In the genomic region with DNA sequence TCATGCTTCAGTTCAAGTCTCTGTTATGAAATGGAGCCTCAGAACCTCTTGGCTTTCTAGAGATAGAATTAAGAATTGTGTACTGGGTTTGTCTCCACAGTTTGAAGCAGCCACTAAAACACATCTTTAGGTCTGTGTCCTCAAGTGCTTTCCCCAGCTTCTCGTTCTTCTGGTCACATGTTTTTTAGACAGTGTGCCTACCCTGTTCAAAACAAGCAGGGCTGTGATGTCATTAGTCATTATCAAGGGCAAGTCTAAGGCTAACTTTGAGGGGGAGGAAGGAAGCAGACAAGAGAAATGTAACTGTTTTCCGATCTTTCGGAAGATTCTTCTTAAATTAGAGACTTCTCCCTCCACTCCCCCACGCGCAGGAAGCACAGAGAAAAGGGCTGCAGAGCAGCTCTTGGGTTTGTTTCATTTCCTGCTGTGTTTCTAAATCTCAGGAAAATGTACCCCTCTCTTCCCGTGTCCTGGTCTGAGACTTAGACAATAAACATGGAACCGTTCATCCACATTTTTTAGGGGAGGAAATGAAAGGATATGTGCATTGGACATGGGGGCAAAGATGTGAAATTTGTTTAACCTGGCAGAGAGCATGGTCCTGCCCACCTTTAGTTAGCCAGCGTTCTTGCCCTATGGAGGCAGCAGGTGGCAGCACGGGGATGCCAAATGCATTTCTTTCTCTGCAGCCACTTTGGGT, we compare ENCODE assay signal across 8 cellular contexts. TPM values are rescaled to one million over a fixed set of nuclear protein-coding genes. Genes with fewer than 3 reads are reported as not detected.
DNase-seq lines count a peak whose midpoint lies in the region; ATAC-seq and TF ChIP-seq lines count a peak whose summit lies in the region.

No MANE protein-coding gene starts in this region.

- POLR2A ChIA-PET in BJ (lab: Charles Lee), result no interaction called here

- H3K36me3 ChIP-seq in BJ (ENCODE audit: control insufficient read depth, insufficient read depth, low read length) (peaks cover 2% of the 10 kb centered on the region), psoas muscle (ENCODE audit: insufficient read depth in 1 of 2, low read depth in 1 of 2) (peaks cover 6 to 48% of the 10 kb centered on the region in 2 donors)

- ATAC-seq in psoas muscle (no peak), HG02970 (IDR thresholded peaks at IDR 0.05; ENCODE audit: low FRiP score, unreplicated experiment) (no peak)

- peaks cover 29% of the 10 kb centered on the region for H3K4me1 ChIP-seq in psoas muscle

- H3K27ac ChIP-seq in psoas muscle, result no peak overlapping the region

- CTCF ChIA-PET in BJ (lab: Yijun Ruan, JAX), result interaction anchor here (0.6 to 2.6 kb wide), 13 partner anchors 9 to 224 kb away, joined by 3 to 49 read pairs (median 5); no protein-coding TSS in a partner anchor

- WGBS in psoas muscle, 3 donors, result 23 to 27% (median 27%) methylated on average over 9 of the region's 9 CpGs

- H3K4me3 ChIP-seq in BJ (ENCODE audit: low read depth, low read length) (peak overlapping the region; percentile 11; the same call in 1 of the 2 replicates), fibroblast of villous mesenchyme (ENCODE audit: low read depth, low read length) (peak overlapping the region; percentile 34), psoas muscle (no peak overlapping the region)

- H3K9me3 ChIP-seq in psoas muscle, result no peaks in the 10 kb centered on the region

- no peak for DNase-seq in BJ (ENCODE audit: low read depth)
- peak; percentile 35 for DNase-seq in GM19238 (ENCODE audit: insufficient read length, low spot score)
- DNase-seq in NOMO-1 treated with DMSO at 0.1 percent for 48 hours (lab: John Stamatoyannopoulos, UW; ENCODE audit: unreplicated experiment), result peak; percentile 42
- peak; percentile 10 for DNase-seq in activated T-helper 9 cell treated with anti-CD3 and anti-CD28 coated beads, Interleukin-2, amount 50 U/mL, for 16 hours (ENCODE audit: low read depth)
- peak; percentile 74 for DNase-seq in fibroblast of villous mesenchyme (ENCODE audit: low read depth)
- no peak for DNase-seq in psoas muscle
- DNase-seq in dedifferentiated amniotic fluid mesenchymal stem cell (ENCODE audit: extremely low spot score), result no peak

- H3K27me3 ChIP-seq in BJ (ENCODE audit: control insufficient read depth, insufficient read depth, low read length), result no peaks in the 10 kb centered on the region
- H3K27me3 ChIP-seq in psoas muscle (ENCODE audit: insufficient read depth in 3 of 3, low read length in 2 of 3), result no peaks in the 10 kb centered on the region

- intact Hi-C loops in psoas muscle (cut with DNase I), result loop anchor here (5.0 to 10.0 kb wide), 2 partner anchors 221 to 222 kb away; no protein-coding TSS in a partner anchor

- TF ChIP-seq CTCF in BJ (IDR thresholded peaks at IDR 0.05; ENCODE audit: insufficient read depth, low read depth, low read length), result peak; percentile 76
- TF ChIP-seq CTCF in fibroblast of villous mesenchyme (IDR thresholded peaks at IDR 0.05; ENCODE audit: insufficient read depth, low read depth, low read length), result peak; percentile 77
- TF ChIP-seq CTCF in psoas muscle (IDR thresholded peaks at IDR 0.05), result peak; percentile 40

RNA-seq across cellular contexts. Expression of a gene that starts 3.1 kb away (rescaled TPM):
- 39.4 and 50.6 TPM in 2 replicates for polyA plus RNA-seq in BJ (2011; rRNA removed)
- polyA minus RNA-seq in BJ (2011; rRNA and poly(A)+ RNA removed), result 6.3 and 7.4 TPM in 2 replicates
- total RNA-seq in fibroblast of villous mesenchyme, result 59.6 and 74.3 TPM in 2 replicates
- 10 to 100 TPM; 11.3 to 22.7 (median 16.5) TPM for total RNA-seq in psoas muscle
- 10 to 100 TPM; 18.8 to 30.2 (median 21.6) TPM for polyA plus RNA-seq in psoas muscle

RNA-seq across cellular contexts. Expression of a gene that starts 18.6 kb away (rescaled TPM):
- polyA plus RNA-seq in BJ (2011; rRNA removed) (not detected in 2 replicates), psoas muscle (not detected)
- not detected in 2 replicates for polyA minus RNA-seq in BJ (2011; rRNA and poly(A)+ RNA removed)
- total RNA-seq in fibroblast of villous mesenchyme (not detected in 2 replicates), psoas muscle (not detected)

RNA-seq across cellular contexts. Expression of a gene that starts 28.7 kb away (rescaled TPM):
- polyA plus RNA-seq in BJ (2011; rRNA removed) (not detected in 2 replicates), psoas muscle (not detected)
- not detected in 2 replicates for polyA minus RNA-seq in BJ (2011; rRNA and poly(A)+ RNA removed)
- total RNA-seq in fibroblast of villous mesenchyme (not detected in 2 replicates), psoas muscle (not detected)

RNA-seq across cellular contexts. Expression of a gene that starts 50.1 kb away (rescaled TPM):
- polyA plus RNA-seq in BJ (2011; rRNA removed), result 24.6 and 46.4 TPM in 2 replicates
- 10.5 and 11.8 TPM in 2 replicates for polyA minus RNA-seq in BJ (2011; rRNA and poly(A)+ RNA removed)
- total RNA-seq in fibroblast of villous mesenchyme, result 25.4 and 43.2 TPM in 2 replicates
- 10 to 100 TPM; 32.1 to 54.5 (median 36.0) TPM for total RNA-seq in psoas muscle
- 10 to 100 TPM; 40.7 to 83.4 (median 73.3) TPM for polyA plus RNA-seq in psoas muscle

Comparison
In these comparisons a context has a peak if more than half of its experiments do, and no peak if none do; other contexts are left out.
1. DNase-seq: peak in GM19238 (single experiment), NOMO-1 treated with DMSO at 0.1 percent for 48 hours (single experiment), activated T-helper 9 cell treated with anti-CD3 and anti-CD28 coated beads, Interleukin-2, amount 50 U/mL, for 16 hours (single experiment) and fibroblast of villous mesenchyme (single experiment); none in BJ (single experiment), psoas muscle (0 of 2) and dedifferentiated amniotic fluid mesenchymal stem cell (single experiment).
2. Peak in every context shown above with its lines, with median percentiles within 50 percentile points of each other: CTCF ChIP-seq.